In genomic region chrX:22135171-22135711, GRCh38 we compare ENCODE assay signal across 9 cellular contexts.
DNase-seq lines count a peak whose midpoint lies in the region; ATAC-seq and TF ChIP-seq lines count a peak whose summit lies in the region.
"Had no signal": no experiment of that assay in that cellular context is flagged by ENCODE, and none has a peak within 500 bp of the region (broad histone marks: within the 10 kb centered on the region; RNA-seq: fewer than 3 reads in every experiment).

No MANE protein-coding gene starts in this region.

- TF ChIP-seq POLR2A in prostate gland (IDR thresholded peaks at IDR 0.05): no peak

- no peak overlapping the region for H3K4me3 ChIP-seq in Panc1 (ENCODE audit: low read depth in 2 of 2, low read length in 2 of 2)
- no peak overlapping the region for H3K4me3 ChIP-seq in prostate gland

- TF ChIP-seq CTCF in Panc1 (IDR thresholded peaks at IDR 0.05) (no peak), prostate gland (IDR thresholded peaks at IDR 0.05) (no peak), GM10248 (IDR thresholded peaks at IDR 0.05; ENCODE audit: control extremely low read depth, extremely low read depth, low read depth, missing control alignments) (no peak)

- in situ Hi-C loops in Panc1 (cut with HindIII; ENCODE audit: low pct_unique_long_range_greater_than_20kb, low sequenced_read_pairs): no loop called here

- peak; percentile 74 for ATAC-seq in Panc1
- no peak for ATAC-seq in GM19395 (IDR thresholded peaks at IDR 0.05; ENCODE audit: unreplicated experiment)
- no peak for ATAC-seq in GM21529 (IDR thresholded peaks at IDR 0.05; ENCODE audit: unreplicated experiment)
- ATAC-seq: natural killer cell treated with Interleukin-12 subunit alpha and Interleukin-12 subunit beta and Interleukin-15 and Interleukin-18, amount 100 ng/mL, for 72 hours had no signal

- POLR2A ChIA-PET in Panc1 (lab: Charles Lee) (no interaction called here), GM10248 (lab: Yijun Ruan, JAX) (no interaction called here)

- intact Hi-C loops in Panc1 (cut with micrococcal nuclease; ENCODE audit: unreplicated experiment): loop anchor here (5.0 kb wide), 1 partner anchor 57 kb away; no protein-coding TSS in a partner anchor
- intact Hi-C loops in prostate gland (cut with DNase I): loop anchor here (10.0 kb wide), 1 partner anchor 1200 kb away; the partner anchor contains the start of gene PTCHD1

- peak; percentile 67 for DNase-seq in ELF-1 (ENCODE audit: low read depth, low spot score)
- DNase-seq in Panc1 (ENCODE audit: low read depth, low spot score): no peak
- peak; percentile 14 for DNase-seq in fibroblast of gingiva (ENCODE audit: low read depth)
- DNase-seq in prostate gland (ENCODE audit: low spot score): peak; percentile 36
- DNase-seq in GM10248 (ENCODE audit: extremely low spot score): no peak
- no peak for DNase-seq in hippocampal formation (lab: John Stamatoyannopoulos, UW)

- BruUV-seq in Panc1 (replicated peaks; lab: Mats Ljungman, UMichigan): no TSS peak

- WGBS in prostate gland: 27% methylated on average over 4 of the region's 4 CpGs

- CTCF ChIA-PET in Panc1 (lab: Charles Lee) (interaction anchor here (0.5 to 1.4 kb wide), 5 partner anchors 63 to 613 kb away, joined by 3 to 7 read pairs (median 5); no protein-coding TSS in a partner anchor), GM10248 (lab: Yijun Ruan, JAX) (interaction anchor here (1.0 to 3.1 kb wide), 19 partner anchors 11 to 1767 kb away, joined by 3 to 26 read pairs (median 4); no protein-coding TSS in a partner anchor)

- H3K9me3 ChIP-seq in Panc1 (ENCODE audit: control insufficient read depth, insufficient read depth, low read depth, low read length) (no peaks in the 10 kb centered on the region), prostate gland (no peaks in the 10 kb centered on the region)

- H3K27ac ChIP-seq in Panc1 (ENCODE audit: low read length): peak overlapping the region; percentile 23; the same call in 1 of the 2 replicates
- H3K27ac ChIP-seq in prostate gland: peak overlapping the region; percentile 43 to 45

- H3K36me3 ChIP-seq in Panc1 (ENCODE audit: control insufficient read depth, insufficient read depth, low read length) (no peaks in the 10 kb centered on the region), prostate gland (no peaks in the 10 kb centered on the region)

- H3K4me1 ChIP-seq in Panc1 (ENCODE audit: control insufficient read depth, insufficient read depth, low read length): peaks cover 9% of the 10 kb centered on the region; the same call in 1 of the 2 replicates
- no peaks in the 10 kb centered on the region for H3K4me1 ChIP-seq in prostate gland (replicated peaks)

- no peaks in the 10 kb centered on the region for H3K27me3 ChIP-seq in Panc1 (ENCODE audit: control insufficient read depth, insufficient read depth, low read length)
- no peaks in the 10 kb centered on the region for H3K27me3 ChIP-seq in prostate gland (replicated peaks; ENCODE audit: insufficient read depth)

Comparison
In these comparisons a context has a peak if more than half of its experiments do, and no peak if none do; other contexts are left out.
1. DNase-seq: peak in ELF-1 (single experiment), fibroblast of gingiva (single experiment) and prostate gland (single experiment); none in Panc1 (single experiment), GM10248 (single experiment) and hippocampal formation (0 of 2).